Comparison of ENCODE assay signal across 33 cellular contexts in the genomic region with DNA sequence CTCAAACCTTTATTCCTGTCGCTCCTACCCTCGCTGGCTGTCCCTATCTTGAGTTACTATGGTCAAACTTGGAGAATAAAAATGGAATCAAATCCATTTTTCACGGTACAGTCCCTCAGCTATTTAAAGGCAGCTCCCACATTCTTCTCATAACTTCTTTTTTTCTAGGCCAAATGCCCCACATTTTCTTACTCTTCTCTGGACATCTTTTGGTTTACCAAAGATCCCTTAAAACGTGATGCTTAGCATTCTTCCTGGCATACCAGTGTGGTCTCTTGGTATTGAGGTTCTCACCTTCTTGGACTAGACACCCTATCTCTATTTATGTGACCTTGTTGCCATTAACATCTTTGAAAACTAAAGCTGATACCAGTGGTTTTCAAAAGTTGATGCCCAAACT. TPM values are rescaled to one million over a fixed set of nuclear protein-coding genes. Genes with fewer than 3 reads are reported as not detected.
"Had no signal": no experiment of that assay in that cellular context is flagged by ENCODE, and none has a peak within 500 bp of the region (broad histone marks: within the 10 kb centered on the region; RNA-seq: fewer than 3 reads in every experiment).

No MANE protein-coding gene starts in this region.

- H3K9me3 ChIP-seq: ascending aorta, Peyer's patch had no signal

- H3K4me3 ChIP-seq: ascending aorta, K562, Peyer's patch had no signal

- H3K27ac ChIP-seq: ascending aorta, brain microvascular endothelial cell, Peyer's patch, RWPE1 had no signal

- DNase-seq: activated CD4-positive, alpha-beta T cell treated with anti-CD3 and anti-CD28 coated beads for 36 hours; activated CD4-positive, alpha-beta T cell treated with anti-CD3 and anti-CD28 coated beads, Interleukin-2, amount 10 ng/mL, durations not matched to agents 7 days and 5 days; activated CD4-positive, alpha-beta T cell treated with anti-CD3 and anti-CD28 coated beads, Interleukin-2, amount 50 U/mL, for 48 hours; activated CD8-positive, alpha-beta T cell treated with anti-CD3 and anti-CD28 coated beads, Interleukin-2, amount 10 ng/mL, durations not matched to agents 7 days and 5 days; activated gamma-delta T cell; activated naive CD4-positive, alpha-beta T cell treated with Interleukin-2 at 50 U/mL for 16 hours; activated naive CD8-positive, alpha-beta T cell treated with anti-CD3 and anti-CD28 coated beads, Interleukin-2, amount 10 ng/mL, durations not matched to agents 7 days and 5 days; activated T-cell treated with anti-CD3 and anti-CD28 coated beads, Interleukin-2, amount 50 U/mL, for 24 hours; amygdala; brain microvascular endothelial cell; central memory CD4-positive, alpha-beta T cell; NCI-H1092 treated with DMSO at 0.1 percent for 48 hours; NCI-H1417; NCI-H146; NCI-H187; NCI-H2029 treated with DMSO at 0.1 percent for 48 hours; NCI-H2107; NCI-H2171; NCI-H510A; NCI-H526; NCI-H748 treated with DMSO at 0.1 percent for 48 hours; NK-92 treated with Interleukin-12 subunit alpha and Interleukin-12 subunit beta, amount 100 ng/mL, for 24 hours; PC-3; Peyer's patch; SIG-M5; SW 1271; T1000 had no signal

- H3K4me1 ChIP-seq: Peyer's patch had no signal

- ATAC-seq: activated CD4-positive, alpha-beta T cell treated with anti-CD3 and anti-CD28 coated beads for 36 hours; activated CD4-positive, CD25-positive, alpha-beta regulatory T cell treated with anti-CD3 and anti-CD28 coated beads, Interleukin-2, amount 50 U/mL, for 24 hours; activated CD8-positive, alpha-beta T cell treated with anti-CD3 and anti-CD28 coated beads, Interleukin-2, amount 10 ng/mL, durations not matched to agents 7 days and 5 days; K562; PC-3; Right ventricle myocardium inferior; WTC11 had no signal

- H3K36me3 ChIP-seq: ascending aorta, brain microvascular endothelial cell, Peyer's patch had no signal

- H3K27me3 ChIP-seq: ascending aorta, brain microvascular endothelial cell, Peyer's patch had no signal

RNA-seq across cellular contexts. Expression of a gene that starts 48.3 kb away (rescaled TPM):
- total RNA-seq: PC-3 had no signal
